ENCODE assay signal across 9 cellular contexts in the genomic region with DNA sequence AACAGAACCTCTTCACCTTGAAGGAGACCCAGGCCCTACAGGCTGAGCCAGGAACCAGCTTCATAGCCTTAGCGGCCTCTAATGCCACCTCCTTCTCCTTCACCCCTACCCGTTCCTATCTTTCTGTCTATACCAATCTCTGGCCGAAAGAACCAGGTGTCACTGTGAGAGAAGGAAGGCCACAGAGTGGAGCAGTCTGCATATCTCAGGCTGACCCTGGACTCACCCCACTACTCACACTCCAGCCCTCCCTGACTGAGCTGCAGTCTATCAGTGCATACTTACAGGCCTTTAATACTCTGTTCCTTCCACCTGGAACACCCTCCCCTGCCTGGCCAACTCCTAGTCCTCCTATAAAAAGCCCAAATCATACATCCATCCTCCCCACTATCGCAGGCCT. TPM values are rescaled to one million over a fixed set of nuclear protein-coding genes. Genes with fewer than 3 reads are reported as not detected.
DNase-seq lines count a peak whose midpoint lies in the region; ATAC-seq and TF ChIP-seq lines count a peak whose summit lies in the region.
"Had no signal": no experiment of that assay in that cellular context is flagged by ENCODE, and none has a peak within 500 bp of the region (broad histone marks: within the 10 kb centered on the region; RNA-seq: fewer than 3 reads in every experiment).

No MANE protein-coding gene starts in this region.

- H3K4me2 ChIP-seq in BLaER1 treated with 17β-estradiol and CSF1 and Interleukin-3, amounts not matched to agents 10 nM and 100 nM = peak overlapping the region; percentile 93 to 100 (median 100)
- peak overlapping the region; percentile 95 for H3K4me2 ChIP-seq in MM.1S (ENCODE audit: low read depth, low read length)

- no peak overlapping the region for H2AFZ ChIP-seq in MM.1S (ENCODE audit: low read length)

- H3K27ac Mint-ChIP-seq in dendritic cell treated with granulocyte-macrophage colony-stimulating factor and Interleukin-4, amounts not matched to agents 40 ng/mL and 50 ng/mL, for 4 days = peak overlapping the region; percentile 93
- H3K27ac Mint-ChIP-seq in nephron progenitor cell = peak overlapping the region; percentile 49

- peaks cover 29% of the 10 kb centered on the region for H3F3A ChIP-seq in MM.1S (ENCODE audit: insufficient read depth, low read length)

- H3K9me2 ChIP-seq in MM.1S (replicated peaks; ENCODE audit: insufficient read depth, low read length) = no peaks in the 10 kb centered on the region

- peaks cover 77 to 95% (median 88%) of the 10 kb centered on the region in 10 experiments for H3K4me1 ChIP-seq in BLaER1 treated with 17β-estradiol and CSF1 and Interleukin-3, amounts not matched to agents 10 nM and 100 nM
- peaks cover 56% of the 10 kb centered on the region for H3K4me1 ChIP-seq in MM.1S (ENCODE audit: low read length)

- H3K36me3 Mint-ChIP-seq in dendritic cell treated with granulocyte-macrophage colony-stimulating factor and Interleukin-4, amounts not matched to agents 40 ng/mL and 50 ng/mL, for 4 days (ENCODE audit: low read depth) = peaks cover 99% of the 10 kb centered on the region
- peaks cover 3% of the 10 kb centered on the region for H3K36me3 Mint-ChIP-seq in nephron progenitor cell (ENCODE audit: low read depth)

- intact Hi-C loops in dendritic cell treated with granulocyte-macrophage colony-stimulating factor and Interleukin-4, amounts not matched to agents 40 ng/mL and 50 ng/mL, for 4 days (cut with micrococcal nuclease) = no loop called here

- peak overlapping the region; percentile 78 to 92 (median 88) for H3K27ac ChIP-seq in BLaER1 treated with 17β-estradiol and CSF1 and Interleukin-3, amounts not matched to agents 10 nM and 100 nM
- H3K27ac ChIP-seq in MM.1S (ENCODE audit: low read length) = peak overlapping the region; percentile 99

- ATAC-seq in GM19463 (IDR thresholded peaks at IDR 0.05; ENCODE audit: unreplicated experiment) = no peak

- H3K27me3 Mint-ChIP-seq in dendritic cell treated with granulocyte-macrophage colony-stimulating factor and Interleukin-4, amounts not matched to agents 40 ng/mL and 50 ng/mL, for 4 days = no peaks in the 10 kb centered on the region
- no peaks in the 10 kb centered on the region for H3K27me3 Mint-ChIP-seq in nephron progenitor cell (ENCODE audit: low read depth, poor library complexity)

- peak overlapping the region; percentile 73 to 85 (median 74) for H3K4me3 ChIP-seq in BLaER1 treated with 17β-estradiol and CSF1 and Interleukin-3, amounts not matched to agents 10 nM and 100 nM
- H3K4me3 ChIP-seq in MM.1S (ENCODE audit: low read length) = peak overlapping the region; percentile 86

- H3K9me3 ChIP-seq in BLaER1 treated with 17β-estradiol and CSF1 and Interleukin-3, amounts not matched to agents 10 nM and 100 nM (replicated peaks in 1 of 11) = no peaks in the 10 kb centered on the region
- no peaks in the 10 kb centered on the region for H3K9me3 ChIP-seq in MM.1S (replicated peaks; ENCODE audit: insufficient read depth, low read length)
- H3K9me3 ChIP-seq: ovary had no signal

- peaks cover 21 to 89% (median 59%) of the 10 kb centered on the region in 11 experiments for H3K36me3 ChIP-seq in BLaER1 treated with 17β-estradiol and CSF1 and Interleukin-3, amounts not matched to agents 10 nM and 100 nM
- no peaks in the 10 kb centered on the region for H3K36me3 ChIP-seq in MM.1S (replicated peaks; ENCODE audit: insufficient read depth, low read length)
- H3K36me3 ChIP-seq: ovary had no signal

- peaks cover 81% of the 10 kb centered on the region for H3K79me2 ChIP-seq in MM.1S (ENCODE audit: low read length)

- H3K4me3 Mint-ChIP-seq in dendritic cell treated with granulocyte-macrophage colony-stimulating factor and Interleukin-4, amounts not matched to agents 40 ng/mL and 50 ng/mL, for 4 days = peak overlapping the region; percentile 91
- H3K4me3 Mint-ChIP-seq in nephron progenitor cell = no peak overlapping the region

- peaks cover 100% of the 10 kb centered on the region for H3K4me1 Mint-ChIP-seq in dendritic cell treated with granulocyte-macrophage colony-stimulating factor and Interleukin-4, amounts not matched to agents 40 ng/mL and 50 ng/mL, for 4 days (ENCODE audit: low read depth)
- peaks cover 47% of the 10 kb centered on the region for H3K4me1 Mint-ChIP-seq in nephron progenitor cell

- no peaks in the 10 kb centered on the region for H3K9me3 Mint-ChIP-seq in dendritic cell treated with granulocyte-macrophage colony-stimulating factor and Interleukin-4, amounts not matched to agents 40 ng/mL and 50 ng/mL, for 4 days
- no peaks in the 10 kb centered on the region for H3K9me3 Mint-ChIP-seq in nephron progenitor cell

- no peak for TF ChIP-seq CTCF in MM.1S (IDR thresholded peaks at IDR 0.05; ENCODE audit: low read length)
- no peak for TF ChIP-seq CTCF in nephron progenitor cell (IDR thresholded peaks at IDR 0.05)

- H3K27me3 ChIP-seq in BLaER1 treated with 17β-estradiol and CSF1 and Interleukin-3, amounts not matched to agents 10 nM and 100 nM = no peaks in the 10 kb centered on the region
- H3K27me3 ChIP-seq in MM.1S (replicated peaks; ENCODE audit: insufficient read depth, low read length) = no peaks in the 10 kb centered on the region
- H3K27me3 ChIP-seq: ovary had no signal

- peak; percentile 66 for DNase-seq in MM.1S
- DNase-seq in nephron progenitor cell = no peak
- no peak for DNase-seq in occipital lobe (lab: John Stamatoyannopoulos, UW)
- no peak for DNase-seq in LoVo (ENCODE audit: low spot score)
- DNase-seq in SK-N-DZ (ENCODE audit: low spot score) = no peak
- DNase-seq: ovary had no signal

- peak overlapping the region; percentile 84 to 89 (median 88) for H3K9ac ChIP-seq in BLaER1 treated with 17β-estradiol and CSF1 and Interleukin-3, amounts not matched to agents 10 nM and 100 nM
- peak overlapping the region; percentile 96 for H3K9ac ChIP-seq in MM.1S (ENCODE audit: low read length)

- peaks cover 65 to 96% (median 73%) of the 10 kb centered on the region in 11 experiments for H4K20me1 ChIP-seq in BLaER1 treated with 17β-estradiol and CSF1 and Interleukin-3, amounts not matched to agents 10 nM and 100 nM
- H4K20me1 ChIP-seq in MM.1S (ENCODE audit: insufficient read depth, low read length) = no peaks in the 10 kb centered on the region

RNA-seq across cellular contexts. Expression of gene ARAP1, which starts 32.7 kb away (rescaled TPM):
- 19.3 TPM for total RNA-seq in occipital lobe
- 63.6 and 74.0 TPM in 2 replicates for polyA plus RNA-seq in SK-N-DZ (2014; cell fraction: cytosol; rRNA removed)
- polyA plus RNA-seq in SK-N-DZ (2014; cell fraction: nucleus; rRNA removed) = 135 and 164 TPM in 2 replicates

RNA-seq across cellular contexts. Expression of gene PDE2A, which starts 45.3 kb away (rescaled TPM):
- total RNA-seq in occipital lobe = 78.3 TPM
- 8.2 and 12.9 TPM in 2 replicates for polyA plus RNA-seq in SK-N-DZ (2014; cell fraction: cytosol; rRNA removed)
- polyA plus RNA-seq in SK-N-DZ (2014; cell fraction: nucleus; rRNA removed) = 45.4 and 47.9 TPM in 2 replicates
